Comparison of ENCODE assay signal across 8 cellular contexts in genomic region chr1:112396668-112397025, GRCh38. TPM values are rescaled to one million over a fixed set of nuclear protein-coding genes. Genes with fewer than 3 reads are reported as not detected.
DNase-seq lines count a peak whose midpoint lies in the region; TF ChIP-seq lines count a peak whose summit lies in the region.

No MANE protein-coding gene starts in this region.

- peak overlapping the region; percentile 94 for H3K4me2 ChIP-seq in GM23248 (ENCODE audit: unreplicated experiment)

- TF ChIP-seq CTCF in A673 (conservative IDR thresholded peaks at IDR 0.05; ENCODE audit: low read depth, low read length) = no peak

- intact Hi-C loops in A673 (cut with micrococcal nuclease; ENCODE audit: unreplicated experiment) = no loop called here
- intact Hi-C loops in posterior vena cava (cut with DNase I) = loop anchor here in 1 of 2 donors (10.0 kb wide), 1 partner anchor 308 kb away; the partner anchor contains the start of gene RHOC

- in situ Hi-C loops in GM23248 (cut with MboI) = loop anchor here (10.0 kb wide), 2 partner anchors 68 to 218 kb away; partner anchors contain the start of genes CAPZA1 and ST7L

- no peaks in the 10 kb centered on the region for H4K20me1 ChIP-seq in GM23248 (ENCODE audit: insufficient read depth)

- POLR2A ChIA-PET in A673 (lab: Charles Lee; ENCODE audit: low non-redundant PET) = no interaction called here

- peaks cover 32% of the 10 kb centered on the region for H3F3A ChIP-seq in GM23248 (ENCODE audit: insufficient read depth)

- H3K27me3 Mint-ChIP-seq in activated naive CD8-positive, alpha-beta T cell treated with anti-CD3 and anti-CD28 coated beads for 36 hours = peaks cover 27% of the 10 kb centered on the region

- peaks cover 18% of the 10 kb centered on the region for H3K4me1 Mint-ChIP-seq in activated naive CD8-positive, alpha-beta T cell treated with anti-CD3 and anti-CD28 coated beads for 36 hours

- H3K4me1 ChIP-seq in A673 (ENCODE audit: insufficient read depth, low read length, poor library complexity, severe bottlenecking) (peaks cover 46% of the 10 kb centered on the region), GM23248 (ENCODE audit: insufficient read depth) (peaks cover 55% of the 10 kb centered on the region)

- no peaks in the 10 kb centered on the region for H3K27me3 ChIP-seq in A673 (replicated peaks; ENCODE audit: insufficient read depth, low read depth, low read length, poor library complexity)
- H3K27me3 ChIP-seq in GM23248 (replicated peaks; ENCODE audit: insufficient read depth) = no peaks in the 10 kb centered on the region

- H3K4me3 ChIP-seq in A673 (ENCODE audit: low read depth, low read length, poor library complexity, severe bottlenecking) (peak overlapping the region; percentile 99), GM23248 (peak overlapping the region; percentile 97)

- H3K27ac Mint-ChIP-seq in activated naive CD8-positive, alpha-beta T cell treated with anti-CD3 and anti-CD28 coated beads for 36 hours = no peak overlapping the region

- no peaks in the 10 kb centered on the region for H3K9me2 ChIP-seq in GM23248 (ENCODE audit: insufficient read depth)

- H3K27ac ChIP-seq in A673 (ENCODE audit: low read depth, low read length, poor library complexity, severe bottlenecking) = peak overlapping the region; percentile 82
- peak overlapping the region; percentile 93; the same call in 1 of the 2 replicates for H3K27ac ChIP-seq in GM23248

- H3K9me3 ChIP-seq in A673 (ENCODE audit: low read depth, low read length, poor library complexity, severe bottlenecking) = no peaks in the 10 kb centered on the region
- no peaks in the 10 kb centered on the region for H3K9me3 ChIP-seq in GM23248 (ENCODE audit: low read depth)

- H3K4me3 Mint-ChIP-seq in activated naive CD8-positive, alpha-beta T cell treated with anti-CD3 and anti-CD28 coated beads for 36 hours = peak overlapping the region; percentile 92

- H2AFZ ChIP-seq in GM23248 = peak overlapping the region; percentile 84

- no TSS peak for BruUV-seq in A673 (replicated peaks; lab: Mats Ljungman, UMichigan)

- DNase-seq in A673 (ENCODE audit: low spot score) (peak; percentile 33), GM23248 (peak; percentile 49), islet precursor cell (peak; percentile 58), superior temporal gyrus (ENCODE audit: extremely low spot score) (peak; percentile 37), KG1 (lab: John Stamatoyannopoulos, UW) (no peak), posterior vena cava (ENCODE audit: low spot score) (no peak), middle frontal gyrus (ENCODE audit: extremely low spot score, low spot score) (no peak)
- DNase-seq in activated naive CD8-positive, alpha-beta T cell treated with anti-CD3 and anti-CD28 coated beads for 36 hours = no peak

- H3K36me3 Mint-ChIP-seq in activated naive CD8-positive, alpha-beta T cell treated with anti-CD3 and anti-CD28 coated beads for 36 hours = no peaks in the 10 kb centered on the region

- CTCF ChIA-PET in A673 (lab: Charles Lee) = no interaction called here

- peaks cover 72% of the 10 kb centered on the region for H3K79me2 ChIP-seq in GM23248 (ENCODE audit: insufficient read depth)

- peak overlapping the region; percentile 83 for H3K9ac ChIP-seq in GM23248

- no peaks in the 10 kb centered on the region for H3K36me3 ChIP-seq in A673 (ENCODE audit: insufficient read depth, low read length, poor library complexity, severe bottlenecking)
- H3K36me3 ChIP-seq in GM23248 (ENCODE audit: low read depth) = no peaks in the 10 kb centered on the region

- H3K9me3 Mint-ChIP-seq in activated naive CD8-positive, alpha-beta T cell treated with anti-CD3 and anti-CD28 coated beads for 36 hours = no peaks in the 10 kb centered on the region

- 1 to 2% methylated on average over 9 of the region's 9 CpGs for WGBS in GM23248 (ENCODE audit: low coverage in 1 of 2, low lambda C conversion rate in 2 of 2, missing lambda C conversion rate in 2 of 2), 2 experiments

RNA-seq across cellular contexts. Expression of gene CTTNBP2NL, which starts 0.6 kb away (rescaled TPM):
- total RNA-seq in A673 (2021) (28.1 and 32.7 TPM in 2 replicates), posterior vena cava (10 to 100 TPM; 36.3 to 48.6 TPM)
- total RNA-seq in GM23248 (2014; rRNA removed; shearing (Covaris generic)) = 19.2 and 24.3 TPM in 2 replicates
- polyA plus RNA-seq in GM23248 (2016; fragmentation: Nextera tagmentation; extraction: Ambion mirVana) = 32.9 and 38.4 TPM in 2 replicates
- 1 to 10 TPM in 1 of 2 experiments, under 1 TPM in 1; 0.54 to 1.5 TPM for total RNA-seq in activated naive CD8-positive, alpha-beta T cell treated with anti-CD3 and anti-CD28 coated beads for 36 hours

Comparison
In these comparisons a context has a peak if more than half of its experiments do, and no peak if none do; other contexts are left out.
1. DNase-seq: peak in A673 (single experiment), GM23248 (single experiment), islet precursor cell (single experiment) and superior temporal gyrus (single experiment); none in activated naive CD8-positive, alpha-beta T cell treated with anti-CD3 and anti-CD28 coated beads for 36 hours (single experiment), KG1 (single experiment), posterior vena cava (single experiment) and middle frontal gyrus (single experiment).